In genomic region chr4:174061026-174061425, GRCh38 we compare ENCODE assay signal across 28 cellular contexts.
"Had no signal": no experiment of that assay in that cellular context is flagged by ENCODE, and none has a peak within 500 bp of the region (broad histone marks: within the 10 kb centered on the region; RNA-seq: fewer than 3 reads in every experiment).

No MANE protein-coding gene starts in this region.

- H3K36me3 Mint-ChIP-seq: naive thymus-derived CD4-positive, alpha-beta T cell; neural progenitor cell; stimulated activated memory B cell treated with anti-CD40 and anti-IgM and Interleukin-4, amounts not matched to agents 10 μg/mL and 1 μg/mL and 100 μg/mL, for 72 hours had no signal

- H3K27ac Mint-ChIP-seq: effector memory CD8-positive, alpha-beta T cell; naive thymus-derived CD4-positive, alpha-beta T cell; nephron; neural progenitor cell; progenitor cell of endocrine pancreas; stimulated activated memory B cell treated with anti-CD40 and anti-IgM and Interleukin-4, amounts not matched to agents 10 μg/mL and 1 μg/mL and 100 μg/mL, for 72 hours had no signal

- H3K9me3 ChIP-seq: esophagus squamous epithelium, left lung, testis, upper lobe of right lung, uterus had no signal

- H3K79me2 ChIP-seq: parathyroid adenoma had no signal

- H3K4me2 ChIP-seq: neural progenitor cell had no signal

- H3K36me3 ChIP-seq: esophagus squamous epithelium, heart right ventricle, left lung, neural progenitor cell, spleen, tibial nerve, upper lobe of right lung, uterus had no signal

- H3K4me3 ChIP-seq: esophagus squamous epithelium, heart right ventricle, left lung, neural progenitor cell, skin epidermis, spleen, testis, tibial nerve, upper lobe of right lung, uterus had no signal

- H3K4me1 Mint-ChIP-seq: neural progenitor cell had no signal

- H3K27me3 ChIP-seq: esophagus squamous epithelium, heart right ventricle, left lung, neural progenitor cell, testis, tibial nerve, upper lobe of right lung, uterus had no signal

- H3K27ac ChIP-seq: esophagus squamous epithelium, heart right ventricle, left lung, neural progenitor cell, parathyroid adenoma, skin epidermis, spleen, testis, tibial nerve, upper lobe of right lung, uterus had no signal

- H3K27me3 Mint-ChIP-seq: effector memory CD8-positive, alpha-beta T cell; progenitor cell of endocrine pancreas; stimulated activated memory B cell treated with anti-CD40 and anti-IgM and Interleukin-4, amounts not matched to agents 10 μg/mL and 1 μg/mL and 100 μg/mL, for 72 hours had no signal

- H3K9ac ChIP-seq: neural progenitor cell, parathyroid adenoma had no signal

- H3K4me1 ChIP-seq: esophagus squamous epithelium, heart right ventricle, left lung, neural progenitor cell, parathyroid adenoma, spleen, testis, tibial nerve, upper lobe of right lung, uterus had no signal

- DNase-seq: cortex of kidney; effector memory CD8-positive, alpha-beta T cell; erythroblast; esophagus squamous epithelium; foreskin melanocyte; glutamatergic neuron; heart right ventricle; hippocampal formation; left cardiac atrium; left lung; mesendoderm; midbrain; naive thymus-derived CD4-positive, alpha-beta T cell; spleen; stimulated activated CD4-positive, alpha-beta T cell treated with anti-CD3 and anti-CD28 coated beads, Interleukin-4, amount 100 ng/mL, for 4 hours; stimulated activated naive CD8-positive, alpha-beta T cell treated with anti-CD3 and anti-CD28 coated beads, Interleukin-15, Interleukin-2, amounts not matched to agents 100 U/mL and 50 U/mL, for 24 hours; substantia nigra; testis; upper lobe of right lung; uterus had no signal

- H3K4me3 Mint-ChIP-seq: effector memory CD8-positive, alpha-beta T cell; naive thymus-derived CD4-positive, alpha-beta T cell; nephron; neural progenitor cell; stimulated activated memory B cell treated with anti-CD40 and anti-IgM and Interleukin-4, amounts not matched to agents 10 μg/mL and 1 μg/mL and 100 μg/mL, for 72 hours had no signal

- H3K9me3 Mint-ChIP-seq: neural progenitor cell had no signal

- ATAC-seq: effector memory CD8-positive, alpha-beta T cell; heart right ventricle; left cardiac atrium; left lung; naive thymus-derived CD4-positive, alpha-beta T cell; right cardiac atrium; stimulated activated naive CD8-positive, alpha-beta T cell treated with anti-CD3 and anti-CD28 coated beads, Interleukin-15, Interleukin-2, amounts not matched to agents 100 U/mL and 50 U/mL, for 24 hours; upper lobe of right lung had no signal

- H2AFZ ChIP-seq: neural progenitor cell, parathyroid adenoma had no signal
